Comparison of ENCODE assay signal across 8 cellular contexts in the genomic region with DNA sequence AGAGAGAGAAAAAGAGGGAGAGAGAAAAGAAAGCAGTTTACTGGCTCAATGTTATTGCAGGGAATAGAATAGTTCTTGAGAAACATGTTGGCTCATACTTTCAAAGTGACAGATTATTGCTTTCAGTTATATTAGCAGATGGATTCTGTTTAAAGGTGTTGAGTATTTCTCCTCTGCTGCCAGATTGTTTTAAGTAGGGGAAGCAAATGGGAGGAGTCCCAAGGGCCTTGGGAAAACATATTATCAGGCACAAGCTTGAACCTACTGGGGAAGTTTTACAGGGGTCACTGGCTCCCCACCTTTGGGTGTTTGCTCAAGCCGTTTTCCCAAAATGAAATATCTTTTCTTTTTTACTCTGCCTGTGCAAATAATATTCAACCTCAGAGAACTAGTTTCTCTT.
"Had no signal": no experiment of that assay in that cellular context is flagged by ENCODE, and none has a peak within 500 bp of the region (broad histone marks: within the 10 kb centered on the region; RNA-seq: fewer than 3 reads in every experiment).

No MANE protein-coding gene starts in this region.

- H3K4me1 ChIP-seq: HAP-1 had no signal

- DNase-seq: GOT3, H7, HFFc6 had no signal

- H3K27ac ChIP-seq: GM23248, HL-60 had no signal

- H3K36me3 ChIP-seq: HAP-1 had no signal

- ATAC-seq: HCT116, HepG2 had no signal

- H3K9me3 ChIP-seq: HAP-1 had no signal

- H3K4me3 ChIP-seq: GM23248, HAP-1 had no signal
